Comparison of ENCODE assay signal across 8 cellular contexts in the genomic region with DNA sequence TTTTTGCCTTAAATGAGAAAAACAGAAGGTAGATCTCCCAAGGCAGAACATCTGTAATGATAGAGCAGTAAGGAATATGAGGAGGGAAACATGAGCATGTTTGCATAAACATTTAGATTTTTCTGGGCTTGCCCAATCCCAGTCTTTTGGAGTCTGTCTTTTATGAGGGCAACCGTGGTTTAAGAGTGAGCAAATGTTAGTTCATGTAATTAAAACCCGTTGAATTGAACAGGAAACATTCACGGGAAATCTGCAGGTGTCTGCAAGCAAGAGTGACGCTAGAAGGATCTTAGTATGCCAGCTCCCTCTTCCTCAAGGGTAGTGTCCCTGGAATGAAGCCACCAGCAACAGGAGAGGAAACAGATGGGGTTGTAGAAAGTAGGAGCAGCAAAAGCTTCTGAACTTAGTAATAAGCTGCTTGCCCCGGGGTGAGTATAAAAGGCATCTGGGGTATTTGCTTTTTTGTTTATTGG.
DNase-seq lines count a peak whose midpoint lies in the region; ATAC-seq and TF ChIP-seq lines count a peak whose summit lies in the region.

No MANE protein-coding gene starts in this region.

- no peaks in the 10 kb centered on the region for H3K27me3 ChIP-seq in esophagus muscularis mucosa

- peak; percentile 82 for DNase-seq in AG10803 (ENCODE audit: low read depth)
- peak; percentile 75 for DNase-seq in HCEC 1CT
- peak; percentile 35 for DNase-seq in RPMI8226
- no peak for DNase-seq in esophagus muscularis mucosa (ENCODE audit: extremely low spot score)
- DNase-seq in pulmonary artery endothelial cell (ENCODE audit: low read depth, low spot score), result peak; percentile 69
- no peak for DNase-seq in midbrain (lab: John Stamatoyannopoulos, UW)

- no peaks in the 10 kb centered on the region for H3K36me3 ChIP-seq in esophagus muscularis mucosa

- intact Hi-C loops in esophagus muscularis mucosa (cut with DNase I), result loop anchor here (5.0 kb wide), 1 partner anchor 80 kb away; the partner anchor contains the start of gene ARF6

- peak overlapping the region; percentile 60 to 75 (median 62) for H3K27ac ChIP-seq in esophagus muscularis mucosa (replicated peaks in 1 of 4)

- peaks cover 35 to 45% (median 45%) of the 10 kb centered on the region in 4 donors for H3K4me1 ChIP-seq in esophagus muscularis mucosa

- 17% methylated on average over 5 of the region's 5 CpGs for WGBS in esophagus muscularis mucosa

- TF ChIP-seq CTCF in AG10803 (conservative IDR thresholded peaks at IDR 0.05; ENCODE audit: low read length), result no peak
- TF ChIP-seq CTCF in esophagus muscularis mucosa (IDR thresholded peaks at IDR 0.05), result no peak

- TF ChIP-seq EP300 in esophagus muscularis mucosa (IDR thresholded peaks at IDR 0.05), result no peak

- ATAC-seq in GM21723 (IDR thresholded peaks at IDR 0.05; ENCODE audit: unreplicated experiment) (no peak), GM18858 (IDR thresholded peaks at IDR 0.05; ENCODE audit: unreplicated experiment) (no peak)

- no peaks in the 10 kb centered on the region for H3K9me3 ChIP-seq in esophagus muscularis mucosa

- TF ChIP-seq POLR2A in esophagus muscularis mucosa (IDR thresholded peaks at IDR 0.05; ENCODE audit: low read depth), result no peak

- H3K4me3 ChIP-seq in AG10803 (ENCODE audit: low read length) (peak overlapping the region; percentile 18), esophagus muscularis mucosa (peak overlapping the region in 2 of 4 donors; percentile 6 to 33)

Comparison
In these comparisons a context has a peak if more than half of its experiments do, and no peak if none do; other contexts are left out.
1. DNase-seq: peak in AG10803 (single experiment), HCEC 1CT (single experiment), RPMI8226 (single experiment) and pulmonary artery endothelial cell (single experiment); none in esophagus muscularis mucosa (single experiment) and midbrain (single experiment).